Comparison of ENCODE assay signal across 1 cellular context in the genomic region with DNA sequence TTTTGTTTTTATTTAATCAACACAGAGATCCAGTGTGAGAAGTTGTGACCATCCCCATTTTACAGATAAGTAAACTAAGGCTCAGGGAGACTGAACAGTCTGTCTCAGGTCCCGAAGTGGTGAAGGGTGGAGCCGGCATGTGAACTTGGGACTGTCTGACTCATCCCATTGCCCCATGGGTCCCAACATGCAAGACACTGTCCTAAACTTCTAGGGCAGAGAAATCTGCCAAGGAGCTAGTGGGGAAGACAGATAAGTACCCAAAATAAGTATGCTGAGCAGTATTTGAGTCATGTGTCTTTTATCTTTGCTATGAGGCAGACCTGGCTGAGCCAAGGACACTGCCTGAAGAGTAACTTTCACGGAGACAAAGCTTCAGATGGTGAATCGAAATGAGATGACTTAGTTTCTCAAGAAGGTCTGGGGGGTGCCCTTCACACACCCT.
TF ChIP-seq lines count a peak whose summit lies in the region.

No MANE protein-coding gene starts in this region.

TF ChIP-seq in K562, 482 proteins besides CTCF, POLR2A, EP300 and RAD21 (continued from another document and continues in another):
- no peak for TF ChIP-seq PRDM10 (IDR thresholded peaks at IDR 0.05; ENCODE audit: partially characterized antibody)
- peak; percentile 98 for TF ChIP-seq FOSL1 (tag; conservative IDR thresholded peaks at IDR 0.05)
- TF ChIP-seq ZFX (CRISPR knock-in tag; IDR thresholded peaks at IDR 0.05) = no peak
- no peak for TF ChIP-seq LARP7 (IDR thresholded peaks at IDR 0.05)
- TF ChIP-seq HDGF (IDR thresholded peaks at IDR 0.05) = peak; percentile 83; the same call in 1 of the 2 replicates
- TF ChIP-seq ARID1B (IDR thresholded peaks at IDR 0.05) = peak; percentile 83
- TF ChIP-seq HNRNPL (IDR thresholded peaks at IDR 0.05; ENCODE audit: low read depth, low read length) = peak; percentile 69; the same call in 1 of the 2 replicates
- TF ChIP-seq KLF10 (CRISPR knock-in tag; IDR thresholded peaks at IDR 0.05) = no peak
- TF ChIP-seq PREB (CRISPR knock-in tag; IDR thresholded peaks at IDR 0.05) = no peak
- TF ChIP-seq ZNF121 (CRISPR knock-in tag; conservative IDR thresholded peaks at IDR 0.05) = 0 out of 2 replicates have a peak, but pooled peaks have one; percentile 33
- TF ChIP-seq TRIM24 (IDR thresholded peaks at IDR 0.05) = 0 out of 4 replicates have a peak, but pooled peaks of 1 of the 2 experiments have one; percentile 34
- TF ChIP-seq, protein P1, sequence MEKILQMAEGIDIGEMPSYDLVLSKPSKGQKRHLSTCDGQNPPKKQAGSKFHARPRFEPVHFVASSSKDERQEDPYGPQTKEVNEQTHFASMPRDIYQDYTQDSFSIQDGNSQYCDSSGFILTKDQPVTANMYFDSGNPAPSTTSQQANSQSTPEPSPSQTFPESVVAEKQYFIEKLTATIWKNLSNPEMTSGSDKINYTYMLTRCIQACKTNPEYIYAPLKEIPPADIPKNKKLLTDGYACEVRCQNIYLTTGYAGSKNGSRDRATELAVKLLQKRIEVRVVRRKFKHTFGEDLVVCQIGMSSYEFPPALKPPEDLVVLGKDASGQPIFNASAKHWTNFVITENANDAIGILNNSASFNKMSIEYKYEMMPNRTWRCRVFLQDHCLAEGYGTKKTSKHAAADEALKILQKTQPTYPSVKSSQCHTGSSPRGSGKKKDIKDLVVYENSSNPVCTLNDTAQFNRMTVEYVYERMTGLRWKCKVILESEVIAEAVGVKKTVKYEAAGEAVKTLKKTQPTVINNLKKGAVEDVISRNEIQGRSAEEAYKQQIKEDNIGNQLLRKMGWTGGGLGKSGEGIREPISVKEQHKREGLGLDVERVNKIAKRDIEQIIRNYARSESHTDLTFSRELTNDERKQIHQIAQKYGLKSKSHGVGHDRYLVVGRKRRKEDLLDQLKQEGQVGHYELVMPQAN (IDR thresholded peaks at IDR 0.05; ENCODE audit: borderline replicate concordance) = no peak
- peak; percentile 88 for TF ChIP-seq ATF3 (IDR thresholded peaks at IDR 0.05)
- TF ChIP-seq ATF3 (CRISPR knock-in tag; conservative IDR thresholded peaks at IDR 0.05) = 0 out of 2 replicates have a peak, but pooled peaks have one; percentile 27
- 0 out of 6 replicates have a peak, but pooled peaks of 1 of the 3 experiments have one; percentile 38 for TF ChIP-seq ZBTB11 (CRISPR knock-in tag; IDR thresholded peaks at IDR 0.05)
- TF ChIP-seq, protein P2, sequence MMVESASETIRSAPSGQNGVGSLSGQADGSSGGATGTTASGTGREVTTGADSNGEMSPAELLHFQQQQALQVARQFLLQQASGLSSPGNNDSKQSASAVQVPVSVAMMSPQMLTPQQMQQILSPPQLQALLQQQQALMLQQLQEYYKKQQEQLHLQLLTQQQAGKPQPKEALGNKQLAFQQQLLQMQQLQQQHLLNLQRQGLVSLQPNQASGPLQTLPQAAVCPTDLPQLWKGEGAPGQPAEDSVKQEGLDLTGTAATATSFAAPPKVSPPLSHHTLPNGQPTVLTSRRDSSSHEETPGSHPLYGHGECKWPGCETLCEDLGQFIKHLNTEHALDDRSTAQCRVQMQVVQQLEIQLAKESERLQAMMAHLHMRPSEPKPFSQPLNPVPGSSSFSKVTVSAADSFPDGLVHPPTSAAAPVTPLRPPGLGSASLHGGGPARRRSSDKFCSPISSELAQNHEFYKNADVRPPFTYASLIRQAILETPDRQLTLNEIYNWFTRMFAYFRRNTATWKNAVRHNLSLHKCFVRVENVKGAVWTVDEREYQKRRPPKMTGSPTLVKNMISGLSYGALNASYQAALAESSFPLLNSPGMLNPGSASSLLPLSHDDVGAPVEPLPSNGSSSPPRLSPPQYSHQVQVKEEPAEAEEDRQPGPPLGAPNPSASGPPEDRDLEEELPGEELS (CRISPR knock-in tag; IDR thresholded peaks at IDR 0.05; ENCODE audit: borderline replicate concordance) = no peak
- peak; percentile 97 for TF ChIP-seq SMARCA5 (IDR thresholded peaks at IDR 0.05)
- TF ChIP-seq, protein P3, sequence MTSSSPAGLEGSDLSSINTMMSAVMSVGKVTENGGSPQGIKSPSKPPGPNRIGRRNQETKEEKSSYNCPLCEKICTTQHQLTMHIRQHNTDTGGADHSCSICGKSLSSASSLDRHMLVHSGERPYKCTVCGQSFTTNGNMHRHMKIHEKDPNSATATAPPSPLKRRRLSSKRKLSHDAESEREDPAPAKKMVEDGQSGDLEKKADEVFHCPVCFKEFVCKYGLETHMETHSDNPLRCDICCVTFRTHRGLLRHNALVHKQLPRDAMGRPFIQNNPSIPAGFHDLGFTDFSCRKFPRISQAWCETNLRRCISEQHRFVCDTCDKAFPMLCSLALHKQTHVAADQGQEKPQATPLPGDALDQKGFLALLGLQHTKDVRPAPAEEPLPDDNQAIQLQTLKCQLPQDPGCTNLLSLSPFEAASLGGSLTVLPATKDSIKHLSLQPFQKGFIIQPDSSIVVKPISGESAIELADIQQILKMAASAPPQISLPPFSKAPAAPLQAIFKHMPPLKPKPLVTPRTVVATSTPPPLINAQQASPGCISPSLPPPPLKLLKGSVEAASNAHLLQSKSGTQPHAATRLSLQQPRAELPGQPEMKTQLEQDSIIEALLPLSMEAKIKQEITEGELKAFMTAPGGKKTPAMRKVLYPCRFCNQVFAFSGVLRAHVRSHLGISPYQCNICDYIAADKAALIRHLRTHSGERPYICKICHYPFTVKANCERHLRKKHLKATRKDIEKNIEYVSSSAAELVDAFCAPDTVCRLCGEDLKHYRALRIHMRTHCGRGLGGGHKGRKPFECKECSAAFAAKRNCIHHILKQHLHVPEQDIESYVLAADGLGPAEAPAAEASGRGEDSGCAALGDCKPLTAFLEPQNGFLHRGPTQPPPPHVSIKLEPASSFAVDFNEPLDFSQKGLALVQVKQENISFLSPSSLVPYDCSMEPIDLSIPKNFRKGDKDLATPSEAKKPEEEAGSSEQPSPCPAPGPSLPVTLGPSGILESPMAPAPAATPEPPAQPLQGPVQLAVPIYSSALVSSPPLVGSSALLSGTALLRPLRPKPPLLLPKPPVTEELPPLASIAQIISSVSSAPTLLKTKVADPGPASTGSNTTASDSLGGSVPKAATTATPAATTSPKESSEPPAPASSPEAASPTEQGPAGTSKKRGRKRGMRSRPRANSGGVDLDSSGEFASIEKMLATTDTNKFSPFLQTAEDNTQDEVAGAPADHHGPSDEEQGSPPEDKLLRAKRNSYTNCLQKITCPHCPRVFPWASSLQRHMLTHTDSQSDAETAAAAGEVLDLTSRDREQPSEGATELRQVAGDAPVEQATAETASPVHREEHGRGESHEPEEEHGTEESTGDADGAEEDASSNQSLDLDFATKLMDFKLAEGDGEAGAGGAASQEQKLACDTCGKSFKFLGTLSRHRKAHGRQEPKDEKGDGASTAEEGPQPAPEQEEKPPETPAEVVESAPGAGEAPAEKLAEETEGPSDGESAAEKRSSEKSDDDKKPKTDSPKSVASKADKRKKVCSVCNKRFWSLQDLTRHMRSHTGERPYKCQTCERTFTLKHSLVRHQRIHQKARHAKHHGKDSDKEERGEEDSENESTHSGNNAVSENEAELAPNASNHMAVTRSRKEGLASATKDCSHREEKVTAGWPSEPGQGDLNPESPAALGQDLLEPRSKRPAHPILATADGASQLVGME (CRISPR knock-in tag; IDR thresholded peaks at IDR 0.05) = 0 out of 2 replicates have a peak, but pooled peaks have one; percentile 18
- TF ChIP-seq MTA1 (IDR thresholded peaks at IDR 0.05; ENCODE audit: borderline replicate concordance) = peak; percentile 51; the same call in 1 of the 2 replicates
- peak; percentile 87; the same call in 1 of the 2 replicates for TF ChIP-seq JUN (IDR thresholded peaks at IDR 0.05; ENCODE audit: borderline replicate concordance, low read depth, low read length)
- no peak; the same call in 1 of the 2 replicates for TF ChIP-seq JUN (CRISPR knock-in tag; IDR thresholded peaks at IDR 0.05; ENCODE audit: borderline replicate concordance)
- TF ChIP-seq DACH1 (IDR thresholded peaks at IDR 0.05; ENCODE audit: partially characterized antibody) = peak; percentile 49
- TF ChIP-seq, protein P4, sequence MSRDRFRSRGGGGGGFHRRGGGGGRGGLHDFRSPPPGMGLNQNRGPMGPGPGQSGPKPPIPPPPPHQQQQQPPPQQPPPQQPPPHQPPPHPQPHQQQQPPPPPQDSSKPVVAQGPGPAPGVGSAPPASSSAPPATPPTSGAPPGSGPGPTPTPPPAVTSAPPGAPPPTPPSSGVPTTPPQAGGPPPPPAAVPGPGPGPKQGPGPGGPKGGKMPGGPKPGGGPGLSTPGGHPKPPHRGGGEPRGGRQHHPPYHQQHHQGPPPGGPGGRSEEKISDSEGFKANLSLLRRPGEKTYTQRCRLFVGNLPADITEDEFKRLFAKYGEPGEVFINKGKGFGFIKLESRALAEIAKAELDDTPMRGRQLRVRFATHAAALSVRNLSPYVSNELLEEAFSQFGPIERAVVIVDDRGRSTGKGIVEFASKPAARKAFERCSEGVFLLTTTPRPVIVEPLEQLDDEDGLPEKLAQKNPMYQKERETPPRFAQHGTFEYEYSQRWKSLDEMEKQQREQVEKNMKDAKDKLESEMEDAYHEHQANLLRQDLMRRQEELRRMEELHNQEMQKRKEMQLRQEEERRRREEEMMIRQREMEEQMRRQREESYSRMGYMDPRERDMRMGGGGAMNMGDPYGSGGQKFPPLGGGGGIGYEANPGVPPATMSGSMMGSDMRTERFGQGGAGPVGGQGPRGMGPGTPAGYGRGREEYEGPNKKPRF (IDR thresholded peaks at IDR 0.05; ENCODE audit: low read depth, low read length) = no peak
- TF ChIP-seq ZNF398 (CRISPR knock-in tag; IDR thresholded peaks at IDR 0.05) = no peak
